In genomic region chr10:79246606-79247275, GRCh38 we compare ENCODE assay signal across 1 cellular context.
A peak's percentile ranks its signal among the peaks of the same experiment; 100 is the strongest.
TF ChIP-seq lines count a peak whose summit lies in the region.

No MANE protein-coding gene starts in this region.

TF ChIP-seq in GM12878, 131 proteins besides CTCF, POLR2A, EP300 and RAD21 (continued from another document and continues in another):
- TF ChIP-seq CUX1 (IDR thresholded peaks at IDR 0.05; ENCODE audit: insufficient replicate concordance, low read depth, low read length) = no peak
- peak; percentile 15 for TF ChIP-seq USF1 (IDR thresholded peaks at IDR 0.05; ENCODE audit: borderline replicate concordance, extremely low read length, insufficient read depth, low read depth, low read length)
- no peak for TF ChIP-seq TCF12 (IDR thresholded peaks at IDR 0.05; ENCODE audit: low read depth, low read length)
- no peak for TF ChIP-seq ZBTB11 (CRISPR knock-in tag; IDR thresholded peaks at IDR 0.05)
- TF ChIP-seq MTA3 (IDR thresholded peaks at IDR 0.05; ENCODE audit: borderline replicate concordance, low read length) = no peak
- peak; percentile 32; the same call in 1 of the 2 replicates for TF ChIP-seq ZNF687 (IDR thresholded peaks at IDR 0.05)
- no peak for TF ChIP-seq CREB1 (IDR thresholded peaks at IDR 0.05; ENCODE audit: low read depth)
- no peak for TF ChIP-seq FOXM1 (IDR thresholded peaks at IDR 0.05; ENCODE audit: low read depth, low read length)
- TF ChIP-seq NFYA (IDR thresholded peaks at IDR 0.05; ENCODE audit: borderline replicate concordance, low read depth, low read length) = no peak
- TF ChIP-seq CHD4 (IDR thresholded peaks at IDR 0.05) = no peak
- no peak for TF ChIP-seq SRF (IDR thresholded peaks at IDR 0.05; ENCODE audit: low read depth in 2 of 2, low read length in 2 of 2)
- TF ChIP-seq MEF2A (IDR thresholded peaks at IDR 0.05; ENCODE audit: insufficient read depth, low read depth, low read length) = no peak
- no peak for TF ChIP-seq SP1 (IDR thresholded peaks at IDR 0.05; ENCODE audit: low read depth, low read length)
- TF ChIP-seq NRF1 (conservative IDR thresholded peaks at IDR 0.05; ENCODE audit: low read depth, low read length) = no peak
- TF ChIP-seq RCOR1 (conservative IDR thresholded peaks at IDR 0.05; ENCODE audit: low read depth, low read length) = no peak
- TF ChIP-seq BCL3 (IDR thresholded peaks at IDR 0.05; ENCODE audit: borderline replicate concordance, insufficient read depth, low read depth, low read length, poor library complexity, severe bottlenecking) = no peak
- TF ChIP-seq YY1 (IDR thresholded peaks at IDR 0.05; ENCODE audit: low read depth, low read length) = no peak
- no peak for TF ChIP-seq DPF2 (IDR thresholded peaks at IDR 0.05)
- no peak for TF ChIP-seq SMARCA5 (IDR thresholded peaks at IDR 0.05)
- TF ChIP-seq POLR2AphosphoS5 (IDR thresholded peaks at IDR 0.05; ENCODE audit: low read length) = peak; percentile 42; the same call in 1 of the 2 replicates
- no peak for TF ChIP-seq FOXK2 (IDR thresholded peaks at IDR 0.05)
- TF ChIP-seq KDM1A (IDR thresholded peaks at IDR 0.05; ENCODE audit: borderline replicate concordance) = no peak
- no peak for TF ChIP-seq KAT2A (conservative IDR thresholded peaks at IDR 0.05; ENCODE audit: control insufficient read depth, low read depth, low read length)
- no peak for TF ChIP-seq MAX (IDR thresholded peaks at IDR 0.05; ENCODE audit: low read depth, low read length)
- no peak for TF ChIP-seq ELK1 (IDR thresholded peaks at IDR 0.05; ENCODE audit: low read depth, low read length)
- no peak for TF ChIP-seq ZSCAN29 (IDR thresholded peaks at IDR 0.05)
- 0 out of 4 replicates have a peak, but pooled peaks of 1 of the 2 experiments have one; percentile 14 for TF ChIP-seq IKZF2 (IDR thresholded peaks at IDR 0.05)
- TF ChIP-seq ZNF622 (IDR thresholded peaks at IDR 0.05) = no peak
- no peak for TF ChIP-seq CEBPZ (IDR thresholded peaks at IDR 0.05; ENCODE audit: low read depth, low read length)
- TF ChIP-seq EGR1 (IDR thresholded peaks at IDR 0.05; ENCODE audit: borderline replicate concordance in 1 of 2, low read depth in 2 of 2, low read length in 2 of 2) = no peak
- TF ChIP-seq PAX8 (IDR thresholded peaks at IDR 0.05) = no peak
- TF ChIP-seq ZBTB40 (IDR thresholded peaks at IDR 0.05; ENCODE audit: borderline replicate concordance) = no peak
